ENCODE assay signal across 13 cellular contexts in the genomic region with DNA sequence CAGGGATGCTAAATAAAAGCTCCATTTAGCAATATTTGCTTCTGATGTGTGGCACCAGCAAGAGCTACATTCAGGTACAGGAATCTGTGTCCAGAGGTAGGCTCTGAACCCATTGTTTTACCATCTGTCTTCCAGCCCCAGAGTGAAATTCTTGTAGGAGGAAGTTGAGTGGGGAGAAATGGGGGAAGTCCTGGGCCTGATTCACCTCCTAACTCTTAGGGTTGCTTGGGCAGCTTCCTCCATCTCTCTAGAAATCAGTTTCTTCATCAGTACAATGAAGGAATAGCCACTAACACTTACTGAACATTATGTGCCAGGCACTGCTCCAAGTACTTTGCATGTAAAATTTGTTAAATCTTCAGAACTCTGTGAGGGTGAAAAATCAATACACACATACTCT. TPM values are rescaled to one million over a fixed set of nuclear protein-coding genes. Genes with fewer than 3 reads are reported as not detected.
DNase-seq lines count a peak whose midpoint lies in the region; ATAC-seq and TF ChIP-seq lines count a peak whose summit lies in the region.
"Had no signal": no experiment of that assay in that cellular context is flagged by ENCODE, and none has a peak within 500 bp of the region (broad histone marks: within the 10 kb centered on the region; RNA-seq: fewer than 3 reads in every experiment).

No MANE protein-coding gene starts in this region.

- H3K4me1 Mint-ChIP-seq in activated T-cell treated with anti-CD3 and anti-CD28 coated beads, Interleukin-2, amount 50 U/mL, for 24 hours (ENCODE audit: low read depth) = no peaks in the 10 kb centered on the region
- H3K4me1 Mint-ChIP-seq in chondrocyte (ENCODE audit: low read depth) = peaks cover 16% of the 10 kb centered on the region

- H3K4me3 Mint-ChIP-seq in activated T-cell treated with anti-CD3 and anti-CD28 coated beads, Interleukin-2, amount 50 U/mL, for 24 hours = no peak overlapping the region
- H3K4me3 Mint-ChIP-seq in chondrocyte (ENCODE audit: unreplicated experiment) = no peak overlapping the region
- H3K4me3 Mint-ChIP-seq: endodermal cell had no signal

- H3K27ac Mint-ChIP-seq in activated T-cell treated with anti-CD3 and anti-CD28 coated beads, Interleukin-2, amount 50 U/mL, for 24 hours = no peak overlapping the region
- H3K27ac Mint-ChIP-seq in chondrocyte (ENCODE audit: unreplicated experiment) = no peak overlapping the region
- H3K27ac Mint-ChIP-seq: endodermal cell had no signal

- H3K4me3 ChIP-seq in choroid plexus epithelial cell (ENCODE audit: low read depth, low read length) = no peak overlapping the region
- no peak overlapping the region for H3K4me3 ChIP-seq in mucosa of descending colon
- H3K4me3 ChIP-seq: heart left ventricle had no signal

- H3K9me3 ChIP-seq in mucosa of descending colon = no peaks in the 10 kb centered on the region
- H3K9me3 ChIP-seq: heart left ventricle had no signal

- peak; percentile 62 for ATAC-seq in GM21423 (IDR thresholded peaks at IDR 0.05; ENCODE audit: unreplicated experiment)
- no peak for ATAC-seq in mucosa of descending colon
- ATAC-seq: left colon had no signal

- H3K9me3 Mint-ChIP-seq in activated T-cell treated with anti-CD3 and anti-CD28 coated beads, Interleukin-2, amount 50 U/mL, for 24 hours = no peaks in the 10 kb centered on the region
- H3K9me3 Mint-ChIP-seq in chondrocyte (ENCODE audit: low read depth) = no peaks in the 10 kb centered on the region
- H3K9me3 Mint-ChIP-seq: endodermal cell had no signal

- TF ChIP-seq CTCF in choroid plexus epithelial cell (conservative IDR thresholded peaks at IDR 0.05; ENCODE audit: low read depth, low read length) (no peak), mucosa of descending colon (IDR thresholded peaks at IDR 0.05) (no peak), chondrocyte (IDR thresholded peaks at IDR 0.05) (no peak)

- no peaks in the 10 kb centered on the region for H3K27me3 Mint-ChIP-seq in activated T-cell treated with anti-CD3 and anti-CD28 coated beads, Interleukin-2, amount 50 U/mL, for 24 hours
- H3K27me3 Mint-ChIP-seq in chondrocyte (ENCODE audit: low read depth) = no peaks in the 10 kb centered on the region

- peaks cover 6% of the 10 kb centered on the region for H3K36me3 Mint-ChIP-seq in activated T-cell treated with anti-CD3 and anti-CD28 coated beads, Interleukin-2, amount 50 U/mL, for 24 hours (ENCODE audit: low read depth)
- H3K36me3 Mint-ChIP-seq in chondrocyte (ENCODE audit: low read depth) = no peaks in the 10 kb centered on the region

- DNase-seq in CD1c-positive myeloid dendritic cell (ENCODE audit: extremely low spot score) (peak; percentile 62), KBM-7 (peak; percentile 30), choroid plexus epithelial cell (ENCODE audit: low read depth) (peak; percentile 27), mucosa of descending colon (no peak), putamen (ENCODE audit: low spot score) (no peak), chondrocyte (ENCODE audit: low spot score) (no peak)
- no peak for DNase-seq in activated T-cell treated with anti-CD3 and anti-CD28 coated beads, Interleukin-2, amount 50 U/mL, for 24 hours
- DNase-seq: endodermal cell, heart left ventricle, left colon, NCI-H446 treated with DMSO at 0.1 percent for 48 hours, WERI-Rb-1 had no signal

- in situ Hi-C loops in KBM-7 (cut with MboI; ENCODE audit: low pct_unique_long_range_greater_than_20kb, low sequenced_read_pairs) = no loop called here

- H3K4me1 ChIP-seq in mucosa of descending colon (ENCODE audit: low read depth) = no peaks in the 10 kb centered on the region

- H3K36me3 ChIP-seq in mucosa of descending colon (ENCODE audit: low read depth) = no peaks in the 10 kb centered on the region
- H3K36me3 ChIP-seq: heart left ventricle, WERI-Rb-1 had no signal

- intact Hi-C loops in mucosa of descending colon (cut with DNase I, micrococcal nuclease) = no loop called here

RNA-seq across cellular contexts. Expression of a gene that starts 35.1 kb away (rescaled TPM):
- total RNA-seq in mucosa of descending colon (100 to 1,000 TPM in 1 of 3 donors, 10 to 100 TPM in 2; 65.5 to 105 (median 67.0) TPM), chondrocyte (66.0 to 76.8 TPM (median 67.4 TPM) in 3 replicates)

RNA-seq across cellular contexts. Expression of a gene that starts 55.9 kb away (rescaled TPM):
- total RNA-seq in mucosa of descending colon (10 to 100 TPM in 2 of 3 donors, 1 to 10 TPM in 1; 6.3 to 23.8 (median 14.4) TPM), chondrocyte (71.9 to 95.0 TPM (median 78.0 TPM) in 3 replicates)

Comparison
In these comparisons a context has a peak if more than half of its experiments do, and no peak if none do; other contexts are left out.
1. DNase-seq: peak in CD1c-positive myeloid dendritic cell (single experiment), KBM-7 (single experiment) and choroid plexus epithelial cell (single experiment); none in mucosa of descending colon (0 of 3), activated T-cell treated with anti-CD3 and anti-CD28 coated beads, Interleukin-2, amount 50 U/mL, for 24 hours (single experiment), putamen (single experiment) and chondrocyte (single experiment).